Comparison of ENCODE assay signal across 13 cellular contexts in genomic region chr12:112524676-112525425, GRCh38.
DNase-seq lines count a peak whose midpoint lies in the region; ATAC-seq, FAIRE-seq and TF ChIP-seq lines count a peak whose summit lies in the region.
"Had no signal": no experiment of that assay in that cellular context is flagged by ENCODE, and none has a peak within 500 bp of the region (broad histone marks: within the 10 kb centered on the region; RNA-seq: fewer than 3 reads in every experiment).

No MANE protein-coding gene starts in this region.

- H3K4me2 ChIP-seq in keratinocyte (ENCODE audit: control insufficient read depth, extremely low read depth, insufficient read depth, low read depth, low read length), result no peak overlapping the region

- H3K36me3 ChIP-seq in BE2C, result no peaks in the 10 kb centered on the region
- no peaks in the 10 kb centered on the region for H3K36me3 ChIP-seq in keratinocyte (ENCODE audit: control insufficient read depth in 2 of 2, extremely low read depth in 1 of 2, insufficient read depth in 2 of 2, low read length in 2 of 2)
- H3K36me3 ChIP-seq: stomach had no signal

- dilution Hi-C loops in keratinocyte (cut with MboI; ENCODE audit: extremely low pct_ligation_motif_present, low sequenced_read_pairs), result no loop called here

- FAIRE-seq in keratinocyte (lab: Jason Lieb, UNC), result no peak

- H3K9me3 Mint-ChIP-seq in natural killer cell treated with Interleukin-12 subunit alpha and Interleukin-12 subunit beta and Interleukin-15 and Interleukin-18, amount 100 ng/mL, for 72 hours, result no peaks in the 10 kb centered on the region
- H3K9me3 Mint-ChIP-seq: CD8-positive, alpha-beta memory T cell had no signal

- H3K9me3 ChIP-seq in BE2C, result no peaks in the 10 kb centered on the region
- H3K9me3 ChIP-seq in keratinocyte (ENCODE audit: control insufficient read depth, low read depth, low read length), result no peaks in the 10 kb centered on the region
- H3K9me3 ChIP-seq: stomach had no signal

- H3K27me3 ChIP-seq in BE2C (no peaks in the 10 kb centered on the region), keratinocyte (ENCODE audit: control insufficient read depth, extremely low read depth, insufficient read depth, low read length) (no peaks in the 10 kb centered on the region)
- H3K27me3 ChIP-seq: stomach had no signal

- no peak for DNase-seq in BE2C
- DNase-seq in HuH-7 (ENCODE audit: low spot score), result peak; percentile 31
- peak; percentile 34 for DNase-seq in astrocyte of the cerebellum (ENCODE audit: low read depth)
- DNase-seq in keratinocyte (ENCODE audit: low read depth, low spot score), result no peak
- no peak for DNase-seq in NCI-H1105 (lab: John Stamatoyannopoulos, UW)
- DNase-seq in natural killer cell treated with Interleukin-12 subunit alpha and Interleukin-12 subunit beta and Interleukin-15 and Interleukin-18, amount 100 ng/mL, for 72 hours (ENCODE audit: low spot score), result no peak
- DNase-seq: activated T-cell treated with anti-CD3 and anti-CD28 coated beads, Interleukin-2, amount 50 U/mL, for 72 hours; CD8-positive, alpha-beta memory T cell; head of caudate nucleus; NCI-H1930; stomach had no signal

- peak; percentile 33 for TF ChIP-seq CTCF in BE2C (IDR thresholded peaks at IDR 0.05; ENCODE audit: low read depth, low read length)
- peak; percentile 31 for TF ChIP-seq CTCF in astrocyte of the cerebellum (IDR thresholded peaks at IDR 0.05; ENCODE audit: low read depth, low read length, missing control alignments)
- TF ChIP-seq CTCF in keratinocyte (optimal IDR thresholded peaks at IDR 0.05 in 1 of 3, IDR thresholded peaks at IDR 0.05 in 1 of 3, conservative IDR thresholded peaks at IDR 0.05 in 1 of 3; ENCODE audit: extremely low read depth in 1 of 3, insufficient read depth in 2 of 3, low read length in 3 of 3), result peak; percentile 21 to 36 (median 29)

- H3K4me1 Mint-ChIP-seq in natural killer cell treated with Interleukin-12 subunit alpha and Interleukin-12 subunit beta and Interleukin-15 and Interleukin-18, amount 100 ng/mL, for 72 hours (ENCODE audit: low read depth in 2 of 2), result no peaks in the 10 kb centered on the region
- H3K4me1 Mint-ChIP-seq: CD8-positive, alpha-beta memory T cell had no signal

- in situ Hi-C loops in astrocyte of the cerebellum (cut with HindIII; ENCODE audit: low sequenced_read_pairs), result no loop called here

- H3K4me3 Mint-ChIP-seq in natural killer cell treated with Interleukin-12 subunit alpha and Interleukin-12 subunit beta and Interleukin-15 and Interleukin-18, amount 100 ng/mL, for 72 hours, result no peak overlapping the region
- H3K4me3 Mint-ChIP-seq: activated T-cell treated with anti-CD3 and anti-CD28 coated beads, Interleukin-2, amount 50 U/mL, for 72 hours; CD8-positive, alpha-beta memory T cell had no signal

- peaks cover 4 to 16% of the 10 kb centered on the region in 2 donors for H3K27me3 Mint-ChIP-seq in natural killer cell treated with Interleukin-12 subunit alpha and Interleukin-12 subunit beta and Interleukin-15 and Interleukin-18, amount 100 ng/mL, for 72 hours
- H3K27me3 Mint-ChIP-seq: CD8-positive, alpha-beta memory T cell had no signal

- H3K27ac Mint-ChIP-seq in natural killer cell treated with Interleukin-12 subunit alpha and Interleukin-12 subunit beta and Interleukin-15 and Interleukin-18, amount 100 ng/mL, for 72 hours, result no peak overlapping the region
- H3K27ac Mint-ChIP-seq: activated T-cell treated with anti-CD3 and anti-CD28 coated beads, Interleukin-2, amount 50 U/mL, for 72 hours; CD8-positive, alpha-beta memory T cell had no signal

- H3K79me2 ChIP-seq in keratinocyte (ENCODE audit: control insufficient read depth, insufficient read depth, low read length), result no peaks in the 10 kb centered on the region

- H3K9ac ChIP-seq in keratinocyte (ENCODE audit: control insufficient read depth, extremely low read depth, insufficient read depth, low read length), result no peak overlapping the region

- H4K20me1 ChIP-seq in keratinocyte (ENCODE audit: control insufficient read depth, extremely low read depth, insufficient read depth, low read length), result no peaks in the 10 kb centered on the region

- no peaks in the 10 kb centered on the region for H3K36me3 Mint-ChIP-seq in natural killer cell treated with Interleukin-12 subunit alpha and Interleukin-12 subunit beta and Interleukin-15 and Interleukin-18, amount 100 ng/mL, for 72 hours

- no peaks in the 10 kb centered on the region; the same call in 1 of the 2 replicates for H3K4me1 ChIP-seq in BE2C
- peaks cover 7% of the 10 kb centered on the region for H3K4me1 ChIP-seq in keratinocyte (ENCODE audit: control insufficient read depth, extremely low read depth, insufficient read depth, low read length)
- H3K4me1 ChIP-seq: stomach had no signal

- H3K27ac ChIP-seq in keratinocyte (ENCODE audit: control insufficient read depth, insufficient read depth, low read length), result no peak overlapping the region
- H3K27ac ChIP-seq: stomach had no signal

- H3K4me3 ChIP-seq in BE2C (ENCODE audit: low read depth, low read length) (no peak overlapping the region), astrocyte of the cerebellum (ENCODE audit: low read depth, low read length) (no peak overlapping the region), keratinocyte (ENCODE audit: control insufficient read depth in 2 of 3, extremely low read depth in 1 of 3, insufficient read depth in 2 of 3, low read depth in 1 of 3, low read length in 3 of 3) (no peak overlapping the region)
- H3K4me3 ChIP-seq: stomach had no signal

- ATAC-seq in GM19023 (IDR thresholded peaks at IDR 0.05; ENCODE audit: unreplicated experiment) (no peak), HG03432 (IDR thresholded peaks at IDR 0.05; ENCODE audit: unreplicated experiment) (no peak)
- no peak for ATAC-seq in natural killer cell treated with Interleukin-12 subunit alpha and Interleukin-12 subunit beta and Interleukin-15 and Interleukin-18, amount 100 ng/mL, for 72 hours
- ATAC-seq: activated T-cell treated with anti-CD3 and anti-CD28 coated beads, Interleukin-2, amount 50 U/mL, for 72 hours had no signal

- H3K9me1 ChIP-seq in keratinocyte (ENCODE audit: control insufficient read depth, extremely low read depth, insufficient read depth, low read length), result no peaks in the 10 kb centered on the region

- H2AFZ ChIP-seq in keratinocyte (ENCODE audit: control insufficient read depth, low read length), result no peak overlapping the region

Comparison
In these comparisons a context has a peak if more than half of its experiments do, and no peak if none do; other contexts are left out.
1. DNase-seq: peak in HuH-7 (single experiment) and astrocyte of the cerebellum (single experiment); none in BE2C (single experiment), keratinocyte (single experiment), NCI-H1105 (single experiment) and natural killer cell treated with Interleukin-12 subunit alpha and Interleukin-12 subunit beta and Interleukin-15 and Interleukin-18, amount 100 ng/mL, for 72 hours (single experiment).
2. Peak in every context shown above with its lines, with median percentiles within 50 percentile points of each other: CTCF ChIP-seq.